ENCODE assay signal across 15 cellular contexts in the genomic region with DNA sequence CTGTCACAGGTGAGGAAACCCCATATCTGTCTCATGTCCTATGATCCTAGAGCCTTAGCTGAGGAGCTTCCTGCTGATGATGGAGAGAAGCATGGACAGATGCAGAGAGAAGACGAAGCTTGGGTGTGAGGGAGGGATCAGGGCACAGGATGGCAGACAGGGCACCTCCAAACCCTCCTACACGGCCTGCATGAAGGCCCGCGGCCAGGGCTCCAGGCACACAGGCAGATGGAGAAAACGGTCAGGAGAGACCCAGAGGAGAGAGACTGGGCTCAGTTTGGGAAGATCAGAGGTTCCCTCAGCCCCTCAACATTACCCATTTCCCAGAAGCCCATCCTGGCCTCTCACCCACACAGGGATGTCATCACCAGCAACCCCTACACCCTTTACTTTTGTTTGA. TPM values are rescaled to one million over a fixed set of nuclear protein-coding genes. Genes with fewer than 3 reads are reported as not detected.
"Had no signal": no experiment of that assay in that cellular context is flagged by ENCODE, and none has a peak within 500 bp of the region (broad histone marks: within the 10 kb centered on the region; RNA-seq: fewer than 3 reads in every experiment).

No MANE protein-coding gene starts in this region.

RNA-seq across cellular contexts. Expression of gene KIR2DL3, which starts 5.8 kb away (rescaled TPM):
- total RNA-seq: stomach, subcutaneous adipose tissue, suprapubic skin, temporal lobe, testis, thoracic aorta, thyroid gland, tibial nerve, upper lobe of right lung, ureter, urinary bladder, uterus, vagina had no signal
- polyA plus RNA-seq: stomach, urinary bladder had no signal

RNA-seq across cellular contexts. Expression of gene KIR3DL3, which starts 19.8 kb away (rescaled TPM):
- total RNA-seq: stomach, subcutaneous adipose tissue, suprapubic skin, temporal lobe, testis, thoracic aorta, thyroid gland, tibial nerve, upper lobe of left lung, upper lobe of right lung, ureter, urinary bladder, uterus, vagina had no signal
- polyA plus RNA-seq: stomach, urinary bladder had no signal

RNA-seq across cellular contexts. Expression of gene KIR2DL1, which starts 25.5 kb away (rescaled TPM):
- total RNA-seq: stomach, subcutaneous adipose tissue, temporal lobe, testis, thoracic aorta, thyroid gland, tibial nerve, transverse colon, ureter, urinary bladder, uterus, vagina had no signal
- polyA plus RNA-seq: stomach had no signal

RNA-seq across cellular contexts. Expression of gene KIR2DL4, which starts 59.3 kb away (rescaled TPM):
- total RNA-seq: temporal lobe, thyroid gland, tibial nerve, urinary bladder, uterus, vagina had no signal
